Comparison of ENCODE assay signal across 1 cellular context in genomic region chr10:13401142-13401541, GRCh38.
TF ChIP-seq lines count a peak whose summit lies in the region.

No MANE protein-coding gene starts in this region.

TF ChIP-seq in GM23338, 12 proteins besides CTCF, POLR2A, EP300 and RAD21 (continued from another document):
- TF ChIP-seq ZNF462 (CRISPR knock-in tag; IDR thresholded peaks at IDR 0.05) = no peak
- no peak for TF ChIP-seq EZH2phosphoT487 (IDR thresholded peaks at IDR 0.05; ENCODE audit: unreplicated experiment)
- no peak for TF ChIP-seq ZNF331 (CRISPR knock-in tag; IDR thresholded peaks at IDR 0.05; ENCODE audit: low read depth)
- TF ChIP-seq, protein P1, sequence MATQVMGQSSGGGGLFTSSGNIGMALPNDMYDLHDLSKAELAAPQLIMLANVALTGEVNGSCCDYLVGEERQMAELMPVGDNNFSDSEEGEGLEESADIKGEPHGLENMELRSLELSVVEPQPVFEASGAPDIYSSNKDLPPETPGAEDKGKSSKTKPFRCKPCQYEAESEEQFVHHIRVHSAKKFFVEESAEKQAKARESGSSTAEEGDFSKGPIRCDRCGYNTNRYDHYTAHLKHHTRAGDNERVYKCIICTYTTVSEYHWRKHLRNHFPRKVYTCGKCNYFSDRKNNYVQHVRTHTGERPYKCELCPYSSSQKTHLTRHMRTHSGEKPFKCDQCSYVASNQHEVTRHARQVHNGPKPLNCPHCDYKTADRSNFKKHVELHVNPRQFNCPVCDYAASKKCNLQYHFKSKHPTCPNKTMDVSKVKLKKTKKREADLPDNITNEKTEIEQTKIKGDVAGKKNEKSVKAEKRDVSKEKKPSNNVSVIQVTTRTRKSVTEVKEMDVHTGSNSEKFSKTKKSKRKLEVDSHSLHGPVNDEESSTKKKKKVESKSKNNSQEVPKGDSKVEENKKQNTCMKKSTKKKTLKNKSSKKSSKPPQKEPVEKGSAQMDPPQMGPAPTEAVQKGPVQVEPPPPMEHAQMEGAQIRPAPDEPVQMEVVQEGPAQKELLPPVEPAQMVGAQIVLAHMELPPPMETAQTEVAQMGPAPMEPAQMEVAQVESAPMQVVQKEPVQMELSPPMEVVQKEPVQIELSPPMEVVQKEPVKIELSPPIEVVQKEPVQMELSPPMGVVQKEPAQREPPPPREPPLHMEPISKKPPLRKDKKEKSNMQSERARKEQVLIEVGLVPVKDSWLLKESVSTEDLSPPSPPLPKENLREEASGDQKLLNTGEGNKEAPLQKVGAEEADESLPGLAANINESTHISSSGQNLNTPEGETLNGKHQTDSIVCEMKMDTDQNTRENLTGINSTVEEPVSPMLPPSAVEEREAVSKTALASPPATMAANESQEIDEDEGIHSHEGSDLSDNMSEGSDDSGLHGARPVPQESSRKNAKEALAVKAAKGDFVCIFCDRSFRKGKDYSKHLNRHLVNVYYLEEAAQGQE (IDR thresholded peaks at IDR 0.05; ENCODE audit: unreplicated experiment) = no peak
- no peak for TF ChIP-seq NANOG (IDR thresholded peaks at IDR 0.05; ENCODE audit: borderline replicate concordance)
- no peak for TF ChIP-seq JUNB (IDR thresholded peaks at IDR 0.05; ENCODE audit: unreplicated experiment)
- no peak for TF ChIP-seq ETS1 (IDR thresholded peaks at IDR 0.05)
- TF ChIP-seq CREB1 (CRISPR knock-in tag; IDR thresholded peaks at IDR 0.05; ENCODE audit: low read depth) = no peak
- no peak for TF ChIP-seq ZNF114 (CRISPR knock-in tag; IDR thresholded peaks at IDR 0.05)
- no peak for TF ChIP-seq POLR2AphosphoS5 (IDR thresholded peaks at IDR 0.05; ENCODE audit: low read depth)
